In the genomic region with DNA sequence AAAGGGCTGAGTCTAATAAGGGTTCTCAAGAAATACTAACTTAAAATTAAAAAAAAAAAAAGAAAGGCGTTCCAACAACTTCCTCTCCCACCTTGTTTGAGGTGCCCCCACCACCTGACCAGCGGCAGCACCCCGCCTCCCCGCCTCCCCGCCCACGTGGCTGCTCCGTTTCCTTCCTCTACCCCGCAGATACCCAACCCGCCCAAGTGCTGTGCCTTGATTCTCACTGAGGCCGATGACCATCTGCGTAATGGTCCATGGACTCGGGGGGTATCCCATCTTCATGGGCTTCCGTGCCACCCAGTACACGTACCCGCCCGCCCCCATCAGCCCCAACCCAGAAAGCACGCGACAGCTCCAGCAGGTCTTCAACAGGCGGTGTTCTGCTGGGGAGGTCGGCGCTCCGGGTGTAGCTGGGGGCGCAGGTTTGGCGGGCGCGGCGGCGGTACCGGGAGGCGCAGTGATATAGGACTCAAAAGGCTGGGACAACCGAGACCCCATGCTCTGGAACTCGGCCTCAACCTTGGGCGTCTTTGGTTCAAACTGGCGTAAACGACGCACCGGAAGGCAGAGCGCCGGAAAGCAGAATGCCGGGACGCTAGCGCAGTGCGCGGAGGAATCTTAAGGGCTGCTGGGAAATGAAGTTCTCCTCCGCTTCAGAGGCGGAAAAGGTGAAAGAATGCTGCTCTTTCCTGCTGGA, we compare ENCODE assay signal across 1 cellular context.
TF ChIP-seq lines count a peak whose summit lies in the region.

A gene with protein sequence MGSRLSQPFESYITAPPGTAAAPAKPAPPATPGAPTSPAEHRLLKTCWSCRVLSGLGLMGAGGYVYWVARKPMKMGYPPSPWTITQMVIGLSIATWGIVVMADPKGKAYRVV (minus strand): TSS at position 545 of the 700 bp plus-strand sequence. CDS start 44 bp downstream, at position 501.

TF ChIP-seq in K562, 482 proteins besides CTCF, POLR2A, EP300 and RAD21 (continued from another document and continues in another):
- TF ChIP-seq, protein P1, sequence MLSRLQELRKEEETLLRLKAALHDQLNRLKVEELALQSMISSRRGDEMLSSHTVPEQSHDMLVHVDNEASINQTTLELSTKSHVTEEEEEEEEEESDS (CRISPR knock-in tag; IDR thresholded peaks at IDR 0.05) = no peak
- TF ChIP-seq TAF7 (tag; IDR thresholded peaks at IDR 0.05) = no peak
- TF ChIP-seq, protein P2, sequence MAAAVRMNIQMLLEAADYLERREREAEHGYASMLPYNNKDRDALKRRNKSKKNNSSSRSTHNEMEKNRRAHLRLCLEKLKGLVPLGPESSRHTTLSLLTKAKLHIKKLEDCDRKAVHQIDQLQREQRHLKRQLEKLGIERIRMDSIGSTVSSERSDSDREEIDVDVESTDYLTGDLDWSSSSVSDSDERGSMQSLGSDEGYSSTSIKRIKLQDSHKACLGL (CRISPR knock-in tag; IDR thresholded peaks at IDR 0.05; ENCODE audit: borderline replicate concordance, poor library complexity, severe bottlenecking) = no peak
- TF ChIP-seq ATF7 (IDR thresholded peaks at IDR 0.05) = no peak
- no peak for TF ChIP-seq PHF21A (IDR thresholded peaks at IDR 0.05; ENCODE audit: borderline replicate concordance, low read depth)
- TF ChIP-seq RCOR1 (IDR thresholded peaks at IDR 0.05; ENCODE audit: borderline replicate concordance in 1 of 2, low read depth in 2 of 2, low read length in 2 of 2) = no peak
- TF ChIP-seq SIRT6 (IDR thresholded peaks at IDR 0.05; ENCODE audit: low read depth, low read length) = no peak
- TF ChIP-seq MXI1 (IDR thresholded peaks at IDR 0.05; ENCODE audit: low read depth, low read length) = peak; percentile 66
- TF ChIP-seq, protein P3, sequence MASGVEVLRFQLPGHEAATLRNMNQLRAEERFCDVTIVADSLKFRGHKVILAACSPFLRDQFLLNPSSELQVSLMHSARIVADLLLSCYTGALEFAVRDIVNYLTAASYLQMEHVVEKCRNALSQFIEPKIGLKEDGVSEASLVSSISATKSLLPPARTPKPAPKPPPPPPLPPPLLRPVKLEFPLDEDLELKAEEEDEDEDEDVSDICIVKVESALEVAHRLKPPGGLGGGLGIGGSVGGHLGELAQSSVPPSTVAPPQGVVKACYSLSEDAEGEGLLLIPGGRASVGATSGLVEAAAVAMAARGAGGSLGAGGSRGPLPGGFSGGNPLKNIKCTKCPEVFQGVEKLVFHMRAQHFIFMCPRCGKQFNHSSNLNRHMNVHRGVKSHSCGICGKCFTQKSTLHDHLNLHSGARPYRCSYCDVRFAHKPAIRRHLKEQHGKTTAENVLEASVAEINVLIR (CRISPR knock-in tag; IDR thresholded peaks at IDR 0.05) = no peak
- TF ChIP-seq ZFX (CRISPR knock-in tag; IDR thresholded peaks at IDR 0.05) = peak; percentile 43; the same call in 1 of the 2 replicates
- TF ChIP-seq, protein P4, sequence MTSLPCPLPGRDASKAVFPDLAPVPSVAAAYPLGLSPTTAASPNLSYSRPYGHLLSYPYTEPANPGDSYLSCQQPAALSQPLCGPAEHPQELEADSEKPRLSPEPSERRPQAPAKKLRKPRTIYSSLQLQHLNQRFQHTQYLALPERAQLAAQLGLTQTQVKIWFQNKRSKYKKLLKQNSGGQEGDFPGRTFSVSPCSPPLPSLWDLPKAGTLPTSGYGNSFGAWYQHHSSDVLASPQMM (CRISPR knock-in tag; IDR thresholded peaks at IDR 0.05) = no peak
- TF ChIP-seq ESRRA (IDR thresholded peaks at IDR 0.05; ENCODE audit: borderline replicate concordance, low read depth) = peak; percentile 72
- no peak for TF ChIP-seq SMARCA4 (IDR thresholded peaks at IDR 0.05)
- TF ChIP-seq MCM7 (IDR thresholded peaks at IDR 0.05) = no peak
- TF ChIP-seq BCL6 (CRISPR knock-in tag; IDR thresholded peaks at IDR 0.05) = no peak
- TF ChIP-seq, protein P5, sequence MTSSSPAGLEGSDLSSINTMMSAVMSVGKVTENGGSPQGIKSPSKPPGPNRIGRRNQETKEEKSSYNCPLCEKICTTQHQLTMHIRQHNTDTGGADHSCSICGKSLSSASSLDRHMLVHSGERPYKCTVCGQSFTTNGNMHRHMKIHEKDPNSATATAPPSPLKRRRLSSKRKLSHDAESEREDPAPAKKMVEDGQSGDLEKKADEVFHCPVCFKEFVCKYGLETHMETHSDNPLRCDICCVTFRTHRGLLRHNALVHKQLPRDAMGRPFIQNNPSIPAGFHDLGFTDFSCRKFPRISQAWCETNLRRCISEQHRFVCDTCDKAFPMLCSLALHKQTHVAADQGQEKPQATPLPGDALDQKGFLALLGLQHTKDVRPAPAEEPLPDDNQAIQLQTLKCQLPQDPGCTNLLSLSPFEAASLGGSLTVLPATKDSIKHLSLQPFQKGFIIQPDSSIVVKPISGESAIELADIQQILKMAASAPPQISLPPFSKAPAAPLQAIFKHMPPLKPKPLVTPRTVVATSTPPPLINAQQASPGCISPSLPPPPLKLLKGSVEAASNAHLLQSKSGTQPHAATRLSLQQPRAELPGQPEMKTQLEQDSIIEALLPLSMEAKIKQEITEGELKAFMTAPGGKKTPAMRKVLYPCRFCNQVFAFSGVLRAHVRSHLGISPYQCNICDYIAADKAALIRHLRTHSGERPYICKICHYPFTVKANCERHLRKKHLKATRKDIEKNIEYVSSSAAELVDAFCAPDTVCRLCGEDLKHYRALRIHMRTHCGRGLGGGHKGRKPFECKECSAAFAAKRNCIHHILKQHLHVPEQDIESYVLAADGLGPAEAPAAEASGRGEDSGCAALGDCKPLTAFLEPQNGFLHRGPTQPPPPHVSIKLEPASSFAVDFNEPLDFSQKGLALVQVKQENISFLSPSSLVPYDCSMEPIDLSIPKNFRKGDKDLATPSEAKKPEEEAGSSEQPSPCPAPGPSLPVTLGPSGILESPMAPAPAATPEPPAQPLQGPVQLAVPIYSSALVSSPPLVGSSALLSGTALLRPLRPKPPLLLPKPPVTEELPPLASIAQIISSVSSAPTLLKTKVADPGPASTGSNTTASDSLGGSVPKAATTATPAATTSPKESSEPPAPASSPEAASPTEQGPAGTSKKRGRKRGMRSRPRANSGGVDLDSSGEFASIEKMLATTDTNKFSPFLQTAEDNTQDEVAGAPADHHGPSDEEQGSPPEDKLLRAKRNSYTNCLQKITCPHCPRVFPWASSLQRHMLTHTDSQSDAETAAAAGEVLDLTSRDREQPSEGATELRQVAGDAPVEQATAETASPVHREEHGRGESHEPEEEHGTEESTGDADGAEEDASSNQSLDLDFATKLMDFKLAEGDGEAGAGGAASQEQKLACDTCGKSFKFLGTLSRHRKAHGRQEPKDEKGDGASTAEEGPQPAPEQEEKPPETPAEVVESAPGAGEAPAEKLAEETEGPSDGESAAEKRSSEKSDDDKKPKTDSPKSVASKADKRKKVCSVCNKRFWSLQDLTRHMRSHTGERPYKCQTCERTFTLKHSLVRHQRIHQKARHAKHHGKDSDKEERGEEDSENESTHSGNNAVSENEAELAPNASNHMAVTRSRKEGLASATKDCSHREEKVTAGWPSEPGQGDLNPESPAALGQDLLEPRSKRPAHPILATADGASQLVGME (CRISPR knock-in tag; IDR thresholded peaks at IDR 0.05) = no peak
- no peak for TF ChIP-seq BRF1 (IDR thresholded peaks at IDR 0.05; ENCODE audit: borderline replicate concordance, extremely low read depth, insufficient read length)
- no peak for TF ChIP-seq KLF13 (tag; IDR thresholded peaks at IDR 0.05; ENCODE audit: borderline replicate concordance, low read depth)
- TF ChIP-seq, protein P6, sequence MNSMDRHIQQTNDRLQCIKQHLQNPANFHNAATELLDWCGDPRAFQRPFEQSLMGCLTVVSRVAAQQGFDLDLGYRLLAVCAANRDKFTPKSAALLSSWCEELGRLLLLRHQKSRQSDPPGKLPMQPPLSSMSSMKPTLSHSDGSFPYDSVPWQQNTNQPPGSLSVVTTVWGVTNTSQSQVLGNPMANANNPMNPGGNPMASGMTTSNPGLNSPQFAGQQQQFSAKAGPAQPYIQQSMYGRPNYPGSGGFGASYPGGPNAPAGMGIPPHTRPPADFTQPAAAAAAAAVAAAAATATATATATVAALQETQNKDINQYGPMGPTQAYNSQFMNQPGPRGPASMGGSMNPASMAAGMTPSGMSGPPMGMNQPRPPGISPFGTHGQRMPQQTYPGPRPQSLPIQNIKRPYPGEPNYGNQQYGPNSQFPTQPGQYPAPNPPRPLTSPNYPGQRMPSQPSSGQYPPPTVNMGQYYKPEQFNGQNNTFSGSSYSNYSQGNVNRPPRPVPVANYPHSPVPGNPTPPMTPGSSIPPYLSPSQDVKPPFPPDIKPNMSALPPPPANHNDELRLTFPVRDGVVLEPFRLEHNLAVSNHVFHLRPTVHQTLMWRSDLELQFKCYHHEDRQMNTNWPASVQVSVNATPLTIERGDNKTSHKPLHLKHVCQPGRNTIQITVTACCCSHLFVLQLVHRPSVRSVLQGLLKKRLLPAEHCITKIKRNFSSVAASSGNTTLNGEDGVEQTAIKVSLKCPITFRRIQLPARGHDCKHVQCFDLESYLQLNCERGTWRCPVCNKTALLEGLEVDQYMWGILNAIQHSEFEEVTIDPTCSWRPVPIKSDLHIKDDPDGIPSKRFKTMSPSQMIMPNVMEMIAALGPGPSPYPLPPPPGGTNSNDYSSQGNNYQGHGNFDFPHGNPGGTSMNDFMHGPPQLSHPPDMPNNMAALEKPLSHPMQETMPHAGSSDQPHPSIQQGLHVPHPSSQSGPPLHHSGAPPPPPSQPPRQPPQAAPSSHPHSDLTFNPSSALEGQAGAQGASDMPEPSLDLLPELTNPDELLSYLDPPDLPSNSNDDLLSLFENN (IDR thresholded peaks at IDR 0.05; ENCODE audit: low read depth in 2 of 2, low read length in 2 of 2) = no peak
- TF ChIP-seq, protein P7, sequence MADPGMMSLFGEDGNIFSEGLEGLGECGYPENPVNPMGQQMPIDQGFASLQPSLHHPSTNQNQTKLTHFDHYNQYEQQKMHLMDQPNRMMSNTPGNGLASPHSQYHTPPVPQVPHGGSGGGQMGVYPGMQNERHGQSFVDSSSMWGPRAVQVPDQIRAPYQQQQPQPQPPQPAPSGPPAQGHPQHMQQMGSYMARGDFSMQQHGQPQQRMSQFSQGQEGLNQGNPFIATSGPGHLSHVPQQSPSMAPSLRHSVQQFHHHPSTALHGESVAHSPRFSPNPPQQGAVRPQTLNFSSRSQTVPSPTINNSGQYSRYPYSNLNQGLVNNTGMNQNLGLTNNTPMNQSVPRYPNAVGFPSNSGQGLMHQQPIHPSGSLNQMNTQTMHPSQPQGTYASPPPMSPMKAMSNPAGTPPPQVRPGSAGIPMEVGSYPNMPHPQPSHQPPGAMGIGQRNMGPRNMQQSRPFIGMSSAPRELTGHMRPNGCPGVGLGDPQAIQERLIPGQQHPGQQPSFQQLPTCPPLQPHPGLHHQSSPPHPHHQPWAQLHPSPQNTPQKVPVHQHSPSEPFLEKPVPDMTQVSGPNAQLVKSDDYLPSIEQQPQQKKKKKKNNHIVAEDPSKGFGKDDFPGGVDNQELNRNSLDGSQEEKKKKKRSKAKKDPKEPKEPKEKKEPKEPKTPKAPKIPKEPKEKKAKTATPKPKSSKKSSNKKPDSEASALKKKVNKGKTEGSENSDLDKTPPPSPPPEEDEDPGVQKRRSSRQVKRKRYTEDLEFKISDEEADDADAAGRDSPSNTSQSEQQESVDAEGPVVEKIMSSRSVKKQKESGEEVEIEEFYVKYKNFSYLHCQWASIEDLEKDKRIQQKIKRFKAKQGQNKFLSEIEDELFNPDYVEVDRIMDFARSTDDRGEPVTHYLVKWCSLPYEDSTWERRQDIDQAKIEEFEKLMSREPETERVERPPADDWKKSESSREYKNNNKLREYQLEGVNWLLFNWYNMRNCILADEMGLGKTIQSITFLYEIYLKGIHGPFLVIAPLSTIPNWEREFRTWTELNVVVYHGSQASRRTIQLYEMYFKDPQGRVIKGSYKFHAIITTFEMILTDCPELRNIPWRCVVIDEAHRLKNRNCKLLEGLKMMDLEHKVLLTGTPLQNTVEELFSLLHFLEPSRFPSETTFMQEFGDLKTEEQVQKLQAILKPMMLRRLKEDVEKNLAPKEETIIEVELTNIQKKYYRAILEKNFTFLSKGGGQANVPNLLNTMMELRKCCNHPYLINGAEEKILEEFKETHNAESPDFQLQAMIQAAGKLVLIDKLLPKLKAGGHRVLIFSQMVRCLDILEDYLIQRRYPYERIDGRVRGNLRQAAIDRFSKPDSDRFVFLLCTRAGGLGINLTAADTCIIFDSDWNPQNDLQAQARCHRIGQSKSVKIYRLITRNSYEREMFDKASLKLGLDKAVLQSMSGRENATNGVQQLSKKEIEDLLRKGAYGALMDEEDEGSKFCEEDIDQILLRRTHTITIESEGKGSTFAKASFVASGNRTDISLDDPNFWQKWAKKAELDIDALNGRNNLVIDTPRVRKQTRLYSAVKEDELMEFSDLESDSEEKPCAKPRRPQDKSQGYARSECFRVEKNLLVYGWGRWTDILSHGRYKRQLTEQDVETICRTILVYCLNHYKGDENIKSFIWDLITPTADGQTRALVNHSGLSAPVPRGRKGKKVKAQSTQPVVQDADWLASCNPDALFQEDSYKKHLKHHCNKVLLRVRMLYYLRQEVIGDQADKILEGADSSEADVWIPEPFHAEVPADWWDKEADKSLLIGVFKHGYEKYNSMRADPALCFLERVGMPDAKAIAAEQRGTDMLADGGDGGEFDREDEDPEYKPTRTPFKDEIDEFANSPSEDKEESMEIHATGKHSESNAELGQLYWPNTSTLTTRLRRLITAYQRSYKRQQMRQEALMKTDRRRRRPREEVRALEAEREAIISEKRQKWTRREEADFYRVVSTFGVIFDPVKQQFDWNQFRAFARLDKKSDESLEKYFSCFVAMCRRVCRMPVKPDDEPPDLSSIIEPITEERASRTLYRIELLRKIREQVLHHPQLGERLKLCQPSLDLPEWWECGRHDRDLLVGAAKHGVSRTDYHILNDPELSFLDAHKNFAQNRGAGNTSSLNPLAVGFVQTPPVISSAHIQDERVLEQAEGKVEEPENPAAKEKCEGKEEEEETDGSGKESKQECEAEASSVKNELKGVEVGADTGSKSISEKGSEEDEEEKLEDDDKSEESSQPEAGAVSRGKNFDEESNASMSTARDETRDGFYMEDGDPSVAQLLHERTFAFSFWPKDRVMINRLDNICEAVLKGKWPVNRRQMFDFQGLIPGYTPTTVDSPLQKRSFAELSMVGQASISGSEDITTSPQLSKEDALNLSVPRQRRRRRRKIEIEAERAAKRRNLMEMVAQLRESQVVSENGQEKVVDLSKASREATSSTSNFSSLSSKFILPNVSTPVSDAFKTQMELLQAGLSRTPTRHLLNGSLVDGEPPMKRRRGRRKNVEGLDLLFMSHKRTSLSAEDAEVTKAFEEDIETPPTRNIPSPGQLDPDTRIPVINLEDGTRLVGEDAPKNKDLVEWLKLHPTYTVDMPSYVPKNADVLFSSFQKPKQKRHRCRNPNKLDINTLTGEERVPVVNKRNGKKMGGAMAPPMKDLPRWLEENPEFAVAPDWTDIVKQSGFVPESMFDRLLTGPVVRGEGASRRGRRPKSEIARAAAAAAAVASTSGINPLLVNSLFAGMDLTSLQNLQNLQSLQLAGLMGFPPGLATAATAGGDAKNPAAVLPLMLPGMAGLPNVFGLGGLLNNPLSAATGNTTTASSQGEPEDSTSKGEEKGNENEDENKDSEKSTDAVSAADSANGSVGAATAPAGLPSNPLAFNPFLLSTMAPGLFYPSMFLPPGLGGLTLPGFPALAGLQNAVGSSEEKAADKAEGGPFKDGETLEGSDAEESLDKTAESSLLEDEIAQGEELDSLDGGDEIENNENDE (IDR thresholded peaks at IDR 0.05; ENCODE audit: low read depth, low read length) = no peak
- no peak for TF ChIP-seq HMG20B (CRISPR knock-in tag; IDR thresholded peaks at IDR 0.05)
- TF ChIP-seq ZNF274 (IDR thresholded peaks at IDR 0.05; ENCODE audit: borderline replicate concordance, low read depth, low read length) = no peak
- no peak for TF ChIP-seq ZNF766 (CRISPR knock-in tag; conservative IDR thresholded peaks at IDR 0.05)
- TF ChIP-seq, protein P8, sequence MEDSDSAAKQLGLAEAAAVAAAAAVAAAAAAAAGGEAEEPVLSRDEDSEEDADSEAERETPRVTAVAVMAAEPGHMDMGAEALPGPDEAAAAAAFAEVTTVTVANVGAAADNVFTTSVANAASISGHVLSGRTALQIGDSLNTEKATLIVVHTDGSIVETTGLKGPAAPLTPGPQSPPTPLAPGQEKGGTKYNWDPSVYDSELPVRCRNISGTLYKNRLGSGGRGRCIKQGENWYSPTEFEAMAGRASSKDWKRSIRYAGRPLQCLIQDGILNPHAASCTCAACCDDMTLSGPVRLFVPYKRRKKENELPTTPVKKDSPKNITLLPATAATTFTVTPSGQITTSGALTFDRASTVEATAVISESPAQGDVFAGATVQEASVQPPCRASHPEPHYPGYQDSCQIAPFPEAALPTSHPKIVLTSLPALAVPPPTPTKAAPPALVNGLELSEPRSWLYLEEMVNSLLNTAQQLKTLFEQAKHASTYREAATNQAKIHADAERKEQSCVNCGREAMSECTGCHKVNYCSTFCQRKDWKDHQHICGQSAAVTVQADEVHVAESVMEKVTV (CRISPR knock-in tag; IDR thresholded peaks at IDR 0.05) = no peak
